In the genomic region with DNA sequence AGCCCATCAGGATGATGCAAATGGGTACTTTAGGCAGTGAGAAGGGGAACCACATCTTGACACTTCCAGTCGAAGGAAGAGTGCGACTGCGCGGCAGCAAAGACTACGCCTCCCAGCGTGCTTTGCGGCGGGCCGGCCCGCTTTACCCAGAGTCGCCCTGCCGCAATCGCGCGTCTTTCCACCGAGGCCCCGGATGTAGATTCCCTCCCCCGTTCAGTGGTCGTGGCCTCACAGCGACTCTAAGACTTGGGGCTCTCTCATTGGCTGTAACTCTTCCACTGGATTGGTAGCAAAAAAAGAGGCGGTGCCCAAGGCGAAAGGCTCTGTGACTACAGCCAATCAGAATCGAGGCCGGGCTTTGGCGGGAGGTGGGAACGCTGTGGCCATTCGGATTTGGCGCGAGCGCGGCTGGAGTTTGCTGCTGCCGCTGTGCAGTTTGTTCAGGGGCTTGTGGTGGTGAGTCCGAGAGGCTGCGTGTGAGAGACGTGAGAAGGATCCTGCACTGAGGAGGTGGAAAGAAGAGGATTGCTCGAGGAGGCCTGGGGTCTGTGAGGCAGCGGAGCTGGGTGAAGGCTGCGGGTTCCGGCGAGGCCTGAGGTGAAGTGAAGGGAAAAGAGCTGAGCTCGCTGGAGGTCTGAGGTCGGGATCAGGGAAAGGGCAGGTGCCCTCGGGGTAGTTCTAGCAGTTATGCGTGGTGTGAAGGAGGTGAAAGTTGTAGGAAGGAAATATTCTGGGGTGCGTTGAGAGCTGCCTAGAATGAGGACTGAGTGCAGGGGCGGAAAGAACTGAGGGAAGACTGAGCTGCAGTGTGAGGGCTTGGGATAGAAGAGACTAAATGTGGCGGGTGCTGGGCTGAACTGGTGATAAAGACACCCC, we compare ENCODE assay signal across 1 cellular context.
TF ChIP-seq lines count a peak whose summit lies in the region.

A gene with protein sequence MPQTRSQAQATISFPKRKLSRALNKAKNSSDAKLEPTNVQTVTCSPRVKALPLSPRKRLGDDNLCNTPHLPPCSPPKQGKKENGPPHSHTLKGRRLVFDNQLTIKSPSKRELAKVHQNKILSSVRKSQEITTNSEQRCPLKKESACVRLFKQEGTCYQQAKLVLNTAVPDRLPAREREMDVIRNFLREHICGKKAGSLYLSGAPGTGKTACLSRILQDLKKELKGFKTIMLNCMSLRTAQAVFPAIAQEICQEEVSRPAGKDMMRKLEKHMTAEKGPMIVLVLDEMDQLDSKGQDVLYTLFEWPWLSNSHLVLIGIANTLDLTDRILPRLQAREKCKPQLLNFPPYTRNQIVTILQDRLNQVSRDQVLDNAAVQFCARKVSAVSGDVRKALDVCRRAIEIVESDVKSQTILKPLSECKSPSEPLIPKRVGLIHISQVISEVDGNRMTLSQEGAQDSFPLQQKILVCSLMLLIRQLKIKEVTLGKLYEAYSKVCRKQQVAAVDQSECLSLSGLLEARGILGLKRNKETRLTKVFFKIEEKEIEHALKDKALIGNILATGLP (plus strand): TSS at position 386 of the 876 bp plus-strand sequence. CDS start 1,542 bp downstream, outside the sequence.

TF ChIP-seq in HCT116, 20 proteins besides CTCF, POLR2A, EP300 and RAD21 (continued from another document):
- TF ChIP-seq, protein P1, sequence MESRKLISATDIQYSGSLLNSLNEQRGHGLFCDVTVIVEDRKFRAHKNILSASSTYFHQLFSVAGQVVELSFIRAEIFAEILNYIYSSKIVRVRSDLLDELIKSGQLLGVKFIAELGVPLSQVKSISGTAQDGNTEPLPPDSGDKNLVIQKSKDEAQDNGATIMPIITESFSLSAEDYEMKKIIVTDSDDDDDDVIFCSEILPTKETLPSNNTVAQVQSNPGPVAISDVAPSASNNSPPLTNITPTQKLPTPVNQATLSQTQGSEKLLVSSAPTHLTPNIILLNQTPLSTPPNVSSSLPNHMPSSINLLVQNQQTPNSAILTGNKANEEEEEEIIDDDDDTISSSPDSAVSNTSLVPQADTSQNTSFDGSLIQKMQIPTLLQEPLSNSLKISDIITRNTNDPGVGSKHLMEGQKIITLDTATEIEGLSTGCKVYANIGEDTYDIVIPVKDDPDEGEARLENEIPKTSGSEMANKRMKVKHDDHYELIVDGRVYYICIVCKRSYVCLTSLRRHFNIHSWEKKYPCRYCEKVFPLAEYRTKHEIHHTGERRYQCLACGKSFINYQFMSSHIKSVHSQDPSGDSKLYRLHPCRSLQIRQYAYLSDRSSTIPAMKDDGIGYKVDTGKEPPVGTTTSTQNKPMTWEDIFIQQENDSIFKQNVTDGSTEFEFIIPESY (IDR thresholded peaks at IDR 0.05; ENCODE audit: extremely low read depth, insufficient replicate concordance, low read length) = peak; percentile 85
- TF ChIP-seq EGR1 (IDR thresholded peaks at IDR 0.05; ENCODE audit: low read depth) = no peak
- TF ChIP-seq, protein P2, sequence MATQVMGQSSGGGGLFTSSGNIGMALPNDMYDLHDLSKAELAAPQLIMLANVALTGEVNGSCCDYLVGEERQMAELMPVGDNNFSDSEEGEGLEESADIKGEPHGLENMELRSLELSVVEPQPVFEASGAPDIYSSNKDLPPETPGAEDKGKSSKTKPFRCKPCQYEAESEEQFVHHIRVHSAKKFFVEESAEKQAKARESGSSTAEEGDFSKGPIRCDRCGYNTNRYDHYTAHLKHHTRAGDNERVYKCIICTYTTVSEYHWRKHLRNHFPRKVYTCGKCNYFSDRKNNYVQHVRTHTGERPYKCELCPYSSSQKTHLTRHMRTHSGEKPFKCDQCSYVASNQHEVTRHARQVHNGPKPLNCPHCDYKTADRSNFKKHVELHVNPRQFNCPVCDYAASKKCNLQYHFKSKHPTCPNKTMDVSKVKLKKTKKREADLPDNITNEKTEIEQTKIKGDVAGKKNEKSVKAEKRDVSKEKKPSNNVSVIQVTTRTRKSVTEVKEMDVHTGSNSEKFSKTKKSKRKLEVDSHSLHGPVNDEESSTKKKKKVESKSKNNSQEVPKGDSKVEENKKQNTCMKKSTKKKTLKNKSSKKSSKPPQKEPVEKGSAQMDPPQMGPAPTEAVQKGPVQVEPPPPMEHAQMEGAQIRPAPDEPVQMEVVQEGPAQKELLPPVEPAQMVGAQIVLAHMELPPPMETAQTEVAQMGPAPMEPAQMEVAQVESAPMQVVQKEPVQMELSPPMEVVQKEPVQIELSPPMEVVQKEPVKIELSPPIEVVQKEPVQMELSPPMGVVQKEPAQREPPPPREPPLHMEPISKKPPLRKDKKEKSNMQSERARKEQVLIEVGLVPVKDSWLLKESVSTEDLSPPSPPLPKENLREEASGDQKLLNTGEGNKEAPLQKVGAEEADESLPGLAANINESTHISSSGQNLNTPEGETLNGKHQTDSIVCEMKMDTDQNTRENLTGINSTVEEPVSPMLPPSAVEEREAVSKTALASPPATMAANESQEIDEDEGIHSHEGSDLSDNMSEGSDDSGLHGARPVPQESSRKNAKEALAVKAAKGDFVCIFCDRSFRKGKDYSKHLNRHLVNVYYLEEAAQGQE (IDR thresholded peaks at IDR 0.05; ENCODE audit: low read depth) = no peak
- TF ChIP-seq SRF (IDR thresholded peaks at IDR 0.05; ENCODE audit: low read depth) = peak; percentile 66; the same call in 1 of the 2 replicates
- no peak for TF ChIP-seq JUND (IDR thresholded peaks at IDR 0.05)
- TF ChIP-seq SIN3A (IDR thresholded peaks at IDR 0.05; ENCODE audit: low read depth) = peak; percentile 99
- no peak for TF ChIP-seq YY1 (IDR thresholded peaks at IDR 0.05; ENCODE audit: extremely low read depth, insufficient replicate concordance, low read depth, low read length)
- TF ChIP-seq TCF7L2 (IDR thresholded peaks at IDR 0.05; ENCODE audit: borderline replicate concordance, extremely low read depth, insufficient read depth, insufficient read length) = no peak
- TF ChIP-seq ELF1 (IDR thresholded peaks at IDR 0.05; ENCODE audit: borderline replicate concordance, low read depth) = no peak; the same call in 1 of the 2 replicates
- TF ChIP-seq, protein P3, sequence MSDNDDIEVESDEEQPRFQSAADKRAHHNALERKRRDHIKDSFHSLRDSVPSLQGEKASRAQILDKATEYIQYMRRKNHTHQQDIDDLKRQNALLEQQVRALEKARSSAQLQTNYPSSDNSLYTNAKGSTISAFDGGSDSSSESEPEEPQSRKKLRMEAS (IDR thresholded peaks at IDR 0.05) = peak; percentile 76
- TF ChIP-seq, protein P4, sequence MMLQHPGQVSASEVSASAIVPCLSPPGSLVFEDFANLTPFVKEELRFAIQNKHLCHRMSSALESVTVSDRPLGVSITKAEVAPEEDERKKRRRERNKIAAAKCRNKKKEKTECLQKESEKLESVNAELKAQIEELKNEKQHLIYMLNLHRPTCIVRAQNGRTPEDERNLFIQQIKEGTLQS (IDR thresholded peaks at IDR 0.05) = no peak
- no peak for TF ChIP-seq CEBPB (IDR thresholded peaks at IDR 0.05; ENCODE audit: low read depth)
- no peak for TF ChIP-seq ZNF274 (IDR thresholded peaks at IDR 0.05; ENCODE audit: low read depth, low read length)
